In genomic region chr13:93941444-93941843, GRCh38 we compare ENCODE assay signal across 2 cellular contexts.
A peak's percentile ranks its signal among the peaks of the same experiment; 100 is the strongest.
TF ChIP-seq lines count a peak whose summit lies in the region.

No MANE protein-coding gene starts in this region.

TF ChIP-seq in IMR-90, 13 proteins besides CTCF, POLR2A, EP300 and RAD21:
- TF ChIP-seq FOS (IDR thresholded peaks at IDR 0.05; ENCODE audit: low read depth, low read length) (no peak), BHLHE40 (IDR thresholded peaks at IDR 0.05; ENCODE audit: low read depth, low read length) (no peak), NFE2L2 (IDR thresholded peaks at IDR 0.05; ENCODE audit: low read depth, low read length) (no peak), SMC3 (IDR thresholded peaks at IDR 0.05; ENCODE audit: low read depth, low read length) (no peak), MAFK (IDR thresholded peaks at IDR 0.05; ENCODE audit: low read depth, low read length) (no peak), CEBPB (IDR thresholded peaks at IDR 0.05; ENCODE audit: low read depth, low read length) (no peak), RCOR1 (IDR thresholded peaks at IDR 0.05; ENCODE audit: insufficient replicate concordance, low read length) (no peak), MAZ (IDR thresholded peaks at IDR 0.05; ENCODE audit: borderline replicate concordance, low read depth, low read length) (no peak), RFX5 (IDR thresholded peaks at IDR 0.05; ENCODE audit: low read depth, low read length) (no peak), MXI1 (IDR thresholded peaks at IDR 0.05; ENCODE audit: borderline replicate concordance, low read depth, low read length) (no peak), CHD1 (IDR thresholded peaks at IDR 0.05; ENCODE audit: low read depth, low read length) (no peak)
- TF ChIP-seq, protein P1, sequence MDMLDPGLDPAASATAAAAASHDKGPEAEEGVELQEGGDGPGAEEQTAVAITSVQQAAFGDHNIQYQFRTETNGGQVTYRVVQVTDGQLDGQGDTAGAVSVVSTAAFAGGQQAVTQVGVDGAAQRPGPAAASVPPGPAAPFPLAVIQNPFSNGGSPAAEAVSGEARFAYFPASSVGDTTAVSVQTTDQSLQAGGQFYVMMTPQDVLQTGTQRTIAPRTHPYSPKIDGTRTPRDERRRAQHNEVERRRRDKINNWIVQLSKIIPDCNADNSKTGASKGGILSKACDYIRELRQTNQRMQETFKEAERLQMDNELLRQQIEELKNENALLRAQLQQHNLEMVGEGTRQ (IDR thresholded peaks at IDR 0.05; ENCODE audit: low read depth, low read length): no peak
- TF ChIP-seq, protein P2, sequence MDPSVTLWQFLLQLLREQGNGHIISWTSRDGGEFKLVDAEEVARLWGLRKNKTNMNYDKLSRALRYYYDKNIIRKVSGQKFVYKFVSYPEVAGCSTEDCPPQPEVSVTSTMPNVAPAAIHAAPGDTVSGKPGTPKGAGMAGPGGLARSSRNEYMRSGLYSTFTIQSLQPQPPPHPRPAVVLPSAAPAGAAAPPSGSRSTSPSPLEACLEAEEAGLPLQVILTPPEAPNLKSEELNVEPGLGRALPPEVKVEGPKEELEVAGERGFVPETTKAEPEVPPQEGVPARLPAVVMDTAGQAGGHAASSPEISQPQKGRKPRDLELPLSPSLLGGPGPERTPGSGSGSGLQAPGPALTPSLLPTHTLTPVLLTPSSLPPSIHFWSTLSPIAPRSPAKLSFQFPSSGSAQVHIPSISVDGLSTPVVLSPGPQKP (IDR thresholded peaks at IDR 0.05; ENCODE audit: borderline replicate concordance, low read depth, low read length): no peak

TF ChIP-seq in neural cell, 6 proteins besides CTCF, POLR2A, EP300 and RAD21:
- TF ChIP-seq TAF1 (IDR thresholded peaks at IDR 0.05; ENCODE audit: low read depth) (no peak), POLR2AphosphoS5 (IDR thresholded peaks at IDR 0.05) (peak; percentile 66)
